In the genomic region with DNA sequence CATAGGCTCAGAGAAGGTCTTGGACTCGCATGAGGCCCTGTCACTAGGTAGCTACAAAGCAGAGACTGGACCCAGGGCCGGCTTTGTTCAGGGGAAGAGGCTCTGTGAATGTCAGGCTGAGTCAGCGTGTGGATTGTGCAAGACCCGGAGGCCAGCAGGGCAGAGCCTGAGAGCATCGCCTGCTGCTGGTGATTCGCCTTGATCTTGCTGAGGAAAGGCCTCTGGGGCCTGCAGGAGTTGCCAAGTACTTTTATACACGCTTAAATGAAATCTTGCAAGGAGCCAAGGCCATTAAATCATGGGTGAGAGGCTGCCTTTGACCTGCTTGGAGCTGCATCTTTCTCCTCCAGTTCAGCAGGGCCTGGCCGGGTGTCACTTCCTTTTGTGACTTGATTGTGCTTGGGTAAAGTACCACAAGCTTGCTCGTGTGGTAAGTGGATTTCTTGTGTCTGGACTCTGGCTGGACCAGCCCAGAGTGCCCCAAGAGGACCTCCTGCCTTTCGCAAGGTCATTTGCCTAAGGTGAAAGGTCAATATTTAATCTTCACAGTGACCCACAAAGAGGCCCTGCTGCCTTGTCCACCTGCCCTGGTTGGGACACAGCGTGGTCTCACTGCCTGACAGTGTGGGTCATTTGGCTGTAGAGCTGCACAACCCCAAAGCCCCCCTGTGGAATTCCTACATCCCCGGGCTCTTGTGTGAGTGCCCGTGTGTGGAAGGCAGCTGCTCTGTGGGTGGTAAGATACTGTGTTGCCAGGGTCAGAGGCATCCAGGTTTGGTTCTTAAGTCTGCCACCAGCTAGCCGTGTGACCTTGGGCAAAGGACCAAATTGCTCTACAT, we compare ENCODE assay signal across 8 cellular contexts. TPM values are rescaled to one million over a fixed set of nuclear protein-coding genes. Genes with fewer than 3 reads are reported as not detected.
DNase-seq lines count a peak whose midpoint lies in the region; ATAC-seq and TF ChIP-seq lines count a peak whose summit lies in the region.

No MANE protein-coding gene starts in this region.

- no peaks in the 10 kb centered on the region for H3K27me3 Mint-ChIP-seq in activated T-helper 1 cell treated with anti-CD3 and anti-CD28 coated beads, Interleukin-12 subunit alpha, Interleukin-12 subunit beta, Interleukin-2, Interleukin-4 antibody, amounts not matched to agents 30 ng/mL and 10 ng/mL and 1 ng/mL, durations not matched to agents 14 hours and 24 hours and 36 hours (ENCODE audit: insufficient read depth)
- H3K27me3 Mint-ChIP-seq in neural crest cell (ENCODE audit: low read depth) = no peaks in the 10 kb centered on the region

- no peak for TF ChIP-seq CTCF in fibroblast of pulmonary artery (IDR thresholded peaks at IDR 0.05; ENCODE audit: low read length, missing control alignments)
- no peak for TF ChIP-seq CTCF in neural crest cell (conservative IDR thresholded peaks at IDR 0.05)
- TF ChIP-seq CTCF in thoracic aorta (IDR thresholded peaks at IDR 0.05) = no peak

- peak overlapping the region; percentile 89 for H3K27ac Mint-ChIP-seq in activated T-helper 1 cell treated with anti-CD3 and anti-CD28 coated beads, Interleukin-12 subunit alpha, Interleukin-12 subunit beta, Interleukin-2, Interleukin-4 antibody, amounts not matched to agents 30 ng/mL and 10 ng/mL and 1 ng/mL, durations not matched to agents 14 hours and 24 hours and 36 hours
- peak overlapping the region; percentile 93 for H3K27ac Mint-ChIP-seq in neural crest cell (ENCODE audit: unreplicated experiment)

- H3K36me3 ChIP-seq in thoracic aorta = no peaks in the 10 kb centered on the region

- H3K27me3 ChIP-seq in thoracic aorta (replicated peaks; ENCODE audit: insufficient read depth) = no peaks in the 10 kb centered on the region

- H3K4me1 Mint-ChIP-seq in activated T-helper 1 cell treated with anti-CD3 and anti-CD28 coated beads, Interleukin-12 subunit alpha, Interleukin-12 subunit beta, Interleukin-2, Interleukin-4 antibody, amounts not matched to agents 30 ng/mL and 10 ng/mL and 1 ng/mL, durations not matched to agents 14 hours and 24 hours and 36 hours (ENCODE audit: low read depth) = peaks cover 92% of the 10 kb centered on the region
- H3K4me1 Mint-ChIP-seq in neural crest cell = peaks cover 80% of the 10 kb centered on the region

- peak; percentile 61 for DNase-seq in GDM1 (lab: John Stamatoyannopoulos, UW)
- peak; percentile 94 for DNase-seq in NOMO-1 treated with DMSO at 0.1 percent for 48 hours (lab: John Stamatoyannopoulos, UW; ENCODE audit: unreplicated experiment)
- peak; percentile 40 for DNase-seq in activated T-helper 1 cell treated with anti-CD3 and anti-CD28 coated beads, Interleukin-12 subunit alpha, Interleukin-12 subunit beta, Interleukin-2, Interleukin-4 antibody, amounts not matched to agents 30 ng/mL and 10 ng/mL and 1 ng/mL, durations not matched to agents 14 hours and 24 hours and 36 hours (ENCODE audit: low spot score)
- peak; percentile 98 for DNase-seq in fibroblast of pulmonary artery (ENCODE audit: low read depth)
- peak; percentile 30 for DNase-seq in neural crest cell (ENCODE audit: low read depth, low spot score)
- peak; percentile 83 for DNase-seq in thoracic aorta (ENCODE audit: low spot score)
- DNase-seq in NCI-H187 treated with DMSO at 0.1 percent for 48 hours (lab: John Stamatoyannopoulos, UW) = no peak

- H3K36me3 Mint-ChIP-seq in activated T-helper 1 cell treated with anti-CD3 and anti-CD28 coated beads, Interleukin-12 subunit alpha, Interleukin-12 subunit beta, Interleukin-2, Interleukin-4 antibody, amounts not matched to agents 30 ng/mL and 10 ng/mL and 1 ng/mL, durations not matched to agents 14 hours and 24 hours and 36 hours (ENCODE audit: low read depth) = peaks cover 40% of the 10 kb centered on the region
- H3K36me3 Mint-ChIP-seq in neural crest cell (ENCODE audit: low read depth) = peaks cover 24% of the 10 kb centered on the region

- H3K4me3 ChIP-seq in fibroblast of pulmonary artery (replicated peaks; ENCODE audit: low read depth, low read length) = no peak overlapping the region
- no peak overlapping the region for H3K4me3 ChIP-seq in thoracic aorta

- ATAC-seq in thoracic aorta (ENCODE audit: insufficient number of reproducible peaks, low FRiP score, low read depth) = peak; percentile 90
- ATAC-seq in HG03521 (IDR thresholded peaks at IDR 0.05; ENCODE audit: unreplicated experiment) = no peak

- no peaks in the 10 kb centered on the region for H3K9me3 ChIP-seq in thoracic aorta

- peak overlapping the region; percentile 19 to 50 for H3K27ac ChIP-seq in thoracic aorta

- H3K4me3 Mint-ChIP-seq in activated T-helper 1 cell treated with anti-CD3 and anti-CD28 coated beads, Interleukin-12 subunit alpha, Interleukin-12 subunit beta, Interleukin-2, Interleukin-4 antibody, amounts not matched to agents 30 ng/mL and 10 ng/mL and 1 ng/mL, durations not matched to agents 14 hours and 24 hours and 36 hours = peak overlapping the region; percentile 74
- H3K4me3 Mint-ChIP-seq in neural crest cell = peak overlapping the region; percentile 8

- H3K9me3 Mint-ChIP-seq in activated T-helper 1 cell treated with anti-CD3 and anti-CD28 coated beads, Interleukin-12 subunit alpha, Interleukin-12 subunit beta, Interleukin-2, Interleukin-4 antibody, amounts not matched to agents 30 ng/mL and 10 ng/mL and 1 ng/mL, durations not matched to agents 14 hours and 24 hours and 36 hours = peaks cover 10% of the 10 kb centered on the region
- no peaks in the 10 kb centered on the region for H3K9me3 Mint-ChIP-seq in neural crest cell

- intact Hi-C loops in activated T-helper 1 cell treated with anti-CD3 and anti-CD28 coated beads, Interleukin-12 subunit alpha, Interleukin-12 subunit beta, Interleukin-2, Interleukin-4 antibody, amounts not matched to agents 30 ng/mL and 10 ng/mL and 1 ng/mL, durations not matched to agents 14 hours and 24 hours and 36 hours (cut with micrococcal nuclease) = loop anchor here (1.0 to 10.0 kb wide), 3 partner anchors 12 to 294 kb away; a partner anchor contains a TSS

- H3K4me1 ChIP-seq in thoracic aorta (ENCODE audit: control insufficient read depth in 1 of 2, low read depth in 2 of 2) = peaks cover 47 to 62% of the 10 kb centered on the region in 2 donors

RNA-seq across cellular contexts. Expression of a gene that starts 38.6 kb away (rescaled TPM):
- total RNA-seq in activated T-helper 1 cell treated with anti-CD3 and anti-CD28 coated beads, Interleukin-12 subunit alpha, Interleukin-12 subunit beta, Interleukin-2, Interleukin-4 antibody, amounts not matched to agents 30 ng/mL and 10 ng/mL and 1 ng/mL, durations not matched to agents 14 hours and 24 hours and 36 hours = 0.18 and 0.20 TPM in 2 replicates
- total RNA-seq in neural crest cell = 0.09 and 0.16 TPM in 2 replicates
- total RNA-seq in thoracic aorta = under 1 TPM in 1 of 2 donors, not detected in 1; 0.92 TPM

RNA-seq across cellular contexts. Expression of a gene that starts 44.9 kb away (rescaled TPM):
- 75.4 and 81.9 TPM in 2 replicates for total RNA-seq in activated T-helper 1 cell treated with anti-CD3 and anti-CD28 coated beads, Interleukin-12 subunit alpha, Interleukin-12 subunit beta, Interleukin-2, Interleukin-4 antibody, amounts not matched to agents 30 ng/mL and 10 ng/mL and 1 ng/mL, durations not matched to agents 14 hours and 24 hours and 36 hours
- total RNA-seq in neural crest cell (140 and 144 TPM in 2 replicates), thoracic aorta (10 to 100 TPM; 38.2 to 40.1 TPM)
